16 cellular contexts compared by ENCODE assay signal in the genomic region with DNA sequence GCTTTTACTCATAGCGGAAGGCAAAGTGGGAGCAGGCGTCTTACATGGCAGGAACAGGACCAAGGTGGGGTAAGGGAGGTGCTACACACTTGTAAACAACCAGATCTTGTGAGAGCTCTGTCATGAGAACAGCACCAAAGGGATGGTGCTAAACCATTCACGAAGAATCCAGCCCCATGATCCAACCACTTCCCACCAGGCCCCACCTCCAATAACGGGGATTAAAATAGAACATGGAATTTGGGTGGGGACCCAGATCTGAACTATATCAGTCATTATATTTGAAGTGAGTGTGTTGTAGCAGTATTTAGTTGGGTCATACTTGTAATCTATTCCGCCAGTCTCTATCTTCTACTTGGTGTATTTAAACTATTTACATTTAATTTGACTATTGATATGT.
"Had no signal": no experiment of that assay in that cellular context is flagged by ENCODE, and none has a peak within 500 bp of the region (broad histone marks: within the 10 kb centered on the region; RNA-seq: fewer than 3 reads in every experiment).

No MANE protein-coding gene starts in this region.

- H3K27me3 ChIP-seq: SJCRH30 had no signal

- H3K36me3 ChIP-seq: SJCRH30 had no signal

- H3K27ac ChIP-seq: SJCRH30 had no signal

- DNase-seq: KBM-7, NCI-H1092, NCI-H1105 treated with DMSO at 0.1 percent for 48 hours, NCI-H1417 treated with DMSO at 0.1 percent for 48 hours, NCI-H146, NCI-H1694 treated with DMSO at 0.1 percent for 48 hours, NCI-H1930, NCI-H2081, NCI-H2107, NCI-H2227 treated with DMSO at 0.1 percent for 48 hours, NCI-H524 treated with DMSO at 0.1 percent for 48 hours, NCI-H69, NCI-H774, RPMI8226, SHP77, SJCRH30 had no signal

- H3K9me3 ChIP-seq: SJCRH30 had no signal

- H3K4me3 ChIP-seq: SJCRH30 had no signal
